In the genomic region with DNA sequence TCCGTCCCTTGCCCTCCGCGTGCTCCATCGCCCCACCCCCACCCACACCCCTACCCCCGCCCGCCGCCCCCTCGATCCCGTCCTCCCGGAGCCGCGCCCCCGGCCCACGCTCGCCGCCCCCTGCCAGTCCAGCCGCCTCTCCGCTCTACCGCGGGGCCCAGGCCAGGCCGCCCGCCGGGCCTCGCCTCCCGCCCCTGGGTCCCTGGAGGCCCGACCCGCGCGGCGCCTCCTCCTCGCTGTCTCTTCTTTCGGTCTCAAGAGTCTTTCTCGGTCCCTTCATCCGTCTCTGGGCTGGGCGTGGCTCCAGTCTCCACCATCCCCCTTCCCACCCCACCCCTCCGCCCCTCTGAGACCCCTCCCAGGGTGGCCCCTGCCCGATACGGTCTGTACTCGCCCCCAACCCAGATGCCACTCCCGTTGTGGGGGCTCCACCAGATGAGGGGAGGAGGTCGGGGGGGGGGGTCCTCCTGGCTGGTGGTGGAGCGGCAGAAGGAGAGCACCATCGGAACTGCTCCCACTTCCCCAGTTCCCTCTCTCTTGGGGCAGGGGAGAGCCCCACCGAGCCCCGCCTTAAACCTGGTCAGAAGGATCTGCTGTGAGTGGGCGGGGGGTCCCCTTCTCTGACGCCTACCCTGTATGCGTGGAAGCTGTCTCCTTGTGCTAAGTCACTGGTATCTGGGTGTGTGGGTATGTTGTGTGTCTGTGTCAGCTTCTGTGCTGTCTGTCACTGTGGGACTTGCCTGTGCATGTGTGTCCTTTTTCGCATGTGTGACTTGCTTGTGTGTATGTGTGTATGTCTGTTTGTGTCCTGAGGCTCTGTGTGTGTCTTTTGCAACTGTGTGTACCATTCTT, we compare ENCODE assay signal across 8 cellular contexts. TPM values are rescaled to one million over a fixed set of nuclear protein-coding genes. Genes with fewer than 3 reads are reported as not detected.
A peak's percentile ranks its signal among the peaks of the same experiment; 100 is the strongest.
DNase-seq lines count a peak whose midpoint lies in the region; ATAC-seq, FAIRE-seq and TF ChIP-seq lines count a peak whose summit lies in the region.

No MANE protein-coding gene starts in this region.

- no peaks in the 10 kb centered on the region for H3K9me2 ChIP-seq in PC-9 (ENCODE audit: insufficient read depth)
- H3K9me2 ChIP-seq in hepatocyte (replicated peaks; ENCODE audit: insufficient read depth), result no peaks in the 10 kb centered on the region

- BruUV-seq in PC-9 (replicated peaks; lab: Mats Ljungman, UMichigan), result no TSS peak

- H3K79me2 ChIP-seq in PC-9 (ENCODE audit: low read depth) (peaks cover 40% of the 10 kb centered on the region), hepatocyte (peaks cover 51% of the 10 kb centered on the region)

- peaks cover 5% of the 10 kb centered on the region; the same call in 1 of the 2 replicates for H4K20me1 ChIP-seq in PC-9 (ENCODE audit: insufficient read depth)
- H4K20me1 ChIP-seq in hepatocyte (ENCODE audit: insufficient read depth, poor library complexity, severe bottlenecking), result peaks cover 10% of the 10 kb centered on the region

- no peaks in the 10 kb centered on the region for H3K27me3 ChIP-seq in PC-9 (ENCODE audit: insufficient read depth, low read depth)
- H3K27me3 ChIP-seq in hepatocyte, result no peaks in the 10 kb centered on the region
- H3K27me3 ChIP-seq in small intestine (ENCODE audit: control insufficient read depth in 2 of 2, insufficient read depth in 2 of 2, low read length in 2 of 2), result no peaks in the 10 kb centered on the region

- H3K36me3 ChIP-seq in PC-9 (ENCODE audit: low read depth), result no peaks in the 10 kb centered on the region
- no peaks in the 10 kb centered on the region for H3K36me3 ChIP-seq in hepatocyte (replicated peaks; ENCODE audit: insufficient read depth, low read depth)
- H3K36me3 ChIP-seq in small intestine (ENCODE audit: control insufficient read depth in 2 of 2, insufficient read depth in 2 of 2, low read length in 2 of 2), result peaks cover 0 to 3% of the 10 kb centered on the region in 2 donors

- H3K36me3 Mint-ChIP-seq in activated naive CD8-positive, alpha-beta T cell treated with anti-CD3 and anti-CD28 coated beads for 36 hours, result peaks cover 2% of the 10 kb centered on the region

- peak overlapping the region; percentile 78 for H3K27ac Mint-ChIP-seq in activated naive CD8-positive, alpha-beta T cell treated with anti-CD3 and anti-CD28 coated beads for 36 hours

- peaks cover 11% of the 10 kb centered on the region for H3K27me3 Mint-ChIP-seq in activated naive CD8-positive, alpha-beta T cell treated with anti-CD3 and anti-CD28 coated beads for 36 hours

- WGBS in hepatocyte (ENCODE audit: low lambda C conversion rate, missing lambda C conversion rate), result 11% methylated on average over 25 of the region's 49 CpGs
- 2 to 6% (median 6%) methylated on average over 24 to 49 of the region's 49 CpGs for WGBS in small intestine, 3 donors

- no peaks in the 10 kb centered on the region for H3K9me3 ChIP-seq in PC-9 (ENCODE audit: insufficient read depth, low read depth)
- no peaks in the 10 kb centered on the region for H3K9me3 ChIP-seq in hepatocyte (ENCODE audit: low read depth)
- no peaks in the 10 kb centered on the region for H3K9me3 ChIP-seq in small intestine (ENCODE audit: control insufficient read depth, low read depth)

- no peaks in the 10 kb centered on the region for H3K9me3 Mint-ChIP-seq in activated naive CD8-positive, alpha-beta T cell treated with anti-CD3 and anti-CD28 coated beads for 36 hours

- no peak overlapping the region for H2AFZ ChIP-seq in PC-9
- H2AFZ ChIP-seq in hepatocyte, result peak overlapping the region; percentile 94

- POLR2A ChIA-PET in PC-9 (lab: Charles Lee; ENCODE audit: unreplicated experiment), result no interaction called here

- FAIRE-seq in small intestine (lab: Jason Lieb, UNC), result no peak

- peak overlapping the region; percentile 95 for H3K4me3 ChIP-seq in AG09309 (ENCODE audit: control insufficient read depth, low read depth, low read length)
- peak overlapping the region; percentile 84; the same call in 1 of the 2 replicates for H3K4me3 ChIP-seq in PC-9
- peak overlapping the region; percentile 92 for H3K4me3 ChIP-seq in hepatocyte
- H3K4me3 ChIP-seq in small intestine (ENCODE audit: low read depth in 1 of 2, low read length in 2 of 2), result peak overlapping the region; percentile 84 to 91

- intact Hi-C loops in PC-9 (cut with micrococcal nuclease; ENCODE audit: unreplicated experiment), result loop anchor here (2.0 kb wide), 1 partner anchor 109 kb away; no protein-coding TSS in a partner anchor

- peak overlapping the region; percentile 91 for H3K4me3 Mint-ChIP-seq in activated naive CD8-positive, alpha-beta T cell treated with anti-CD3 and anti-CD28 coated beads for 36 hours

- ATAC-seq in GM19351 (IDR thresholded peaks at IDR 0.05; ENCODE audit: unreplicated experiment), result peak; percentile 23
- ATAC-seq in GM19397 (IDR thresholded peaks at IDR 0.05; ENCODE audit: unreplicated experiment), result no peak
- ATAC-seq in GM21526 (IDR thresholded peaks at IDR 0.05; ENCODE audit: low FRiP score, unreplicated experiment), result no peak

- CTCF ChIA-PET in PC-9 (lab: Charles Lee), result no interaction called here

- H3K27ac ChIP-seq in PC-9, result no peak overlapping the region
- H3K27ac ChIP-seq in hepatocyte, result peak overlapping the region; percentile 91
- peak overlapping the region; percentile 85 to 95 for H3K27ac ChIP-seq in small intestine (ENCODE audit: low read depth in 1 of 2, low read length in 1 of 2)

- peaks cover 6% of the 10 kb centered on the region; the same call in 1 of the 2 replicates for H3F3A ChIP-seq in PC-9 (ENCODE audit: insufficient read depth, low read depth)

- TF ChIP-seq CTCF in AG09309 (IDR thresholded peaks at IDR 0.05; ENCODE audit: control insufficient read depth, insufficient read depth, low read depth, low read length, missing control alignments) (no peak), PC-9 (conservative IDR thresholded peaks at IDR 0.05) (no peak), hepatocyte (IDR thresholded peaks at IDR 0.05; ENCODE audit: poor library complexity) (no peak)

- DNase-seq in AG09309 (ENCODE audit: low read depth) (no peak), PC-9 (no peak), hepatocyte (ENCODE audit: low spot score) (peak; percentile 63), small intestine (peak; percentile 43)
- peak; percentile 60 for DNase-seq in activated naive CD8-positive, alpha-beta T cell treated with anti-CD3 and anti-CD28 coated beads for 36 hours

- peaks cover 21% of the 10 kb centered on the region for H3K4me1 Mint-ChIP-seq in activated naive CD8-positive, alpha-beta T cell treated with anti-CD3 and anti-CD28 coated beads for 36 hours

- H3K4me2 ChIP-seq in PC-9 (peak overlapping the region; percentile 90), hepatocyte (peak overlapping the region; percentile 98)

- H3K4me1 ChIP-seq in PC-9 (replicated peaks; ENCODE audit: insufficient read depth) (peaks cover 46% of the 10 kb centered on the region), hepatocyte (ENCODE audit: insufficient read depth) (peaks cover 38% of the 10 kb centered on the region), small intestine (ENCODE audit: control insufficient read depth in 2 of 2, insufficient read depth in 1 of 2, low read depth in 1 of 2, low read length in 1 of 2) (peaks cover 7 to 10% of the 10 kb centered on the region in 2 donors)

RNA-seq across cellular contexts. Expression of a gene that starts 1.0 kb away (rescaled TPM):
- total RNA-seq in PC-9 (2021) (30.1 and 34.3 TPM in 2 replicates), hepatocyte (12.3 and 12.8 TPM in 2 replicates)
- 10 to 100 TPM; 16.5 to 17.5 TPM for total RNA-seq in activated naive CD8-positive, alpha-beta T cell treated with anti-CD3 and anti-CD28 coated beads for 36 hours
- polyA plus RNA-seq in hepatocyte (18.6 and 23.6 TPM in 2 replicates), small intestine (100 to 1,000 TPM in 1 of 3 donors, 10 to 100 TPM in 2; 28.9 to 150 (median 99.7) TPM)

RNA-seq across cellular contexts. Expression of a gene that starts 31.8 kb away (rescaled TPM):
- total RNA-seq in PC-9 (2021), result 30.8 and 31.0 TPM in 2 replicates
- total RNA-seq in activated naive CD8-positive, alpha-beta T cell treated with anti-CD3 and anti-CD28 coated beads for 36 hours, result 10 to 100 TPM; 49.3 to 50.7 TPM
- total RNA-seq in hepatocyte, result 15.9 and 18.5 TPM in 2 replicates
- 23.1 and 32.0 TPM in 2 replicates for polyA plus RNA-seq in hepatocyte
- polyA plus RNA-seq in small intestine, result 10 to 100 TPM in 1 of 3 donors, 1 to 10 TPM in 2; 1.3 to 17.2 (median 1.9) TPM

Comparison
In these comparisons a context has a peak if more than half of its experiments do, and no peak if none do; other contexts are left out.
1. DNase-seq: peak in activated naive CD8-positive, alpha-beta T cell treated with anti-CD3 and anti-CD28 coated beads for 36 hours (single experiment), hepatocyte (single experiment) and small intestine (single experiment); none in AG09309 (single experiment) and PC-9 (0 of 2).
2. Peak in every context shown above with its lines, with median percentiles within 50 percentile points of each other: H3K4me3 ChIP-seq.